In genomic region chr2:102033028-102033749, GRCh38 we compare ENCODE assay signal across 8 cellular contexts. TPM values are rescaled to one million over a fixed set of nuclear protein-coding genes. Genes with fewer than 3 reads are reported as not detected.
DNase-seq lines count a peak whose midpoint lies in the region; ATAC-seq, FAIRE-seq and TF ChIP-seq lines count a peak whose summit lies in the region.

No MANE protein-coding gene starts in this region.

- dilution Hi-C loops in keratinocyte (cut with MboI; ENCODE audit: extremely low pct_ligation_motif_present, low sequenced_read_pairs), result no loop called here

- intact Hi-C loops in CD4-positive, alpha-beta T cell (cut with DNase I, micrococcal nuclease), result no loop called here
- intact Hi-C loops in adrenal gland (cut with DNase I), result loop anchor here in 1 of 2 donors (5.0 kb wide), 1 partner anchor 34 kb away; no protein-coding TSS in a partner anchor

- H3K27me3 ChIP-seq in CD4-positive, alpha-beta T cell (ENCODE audit: control insufficient read depth, insufficient read depth, low read length), result no peaks in the 10 kb centered on the region
- H3K27me3 ChIP-seq in adrenal gland (no peaks in the 10 kb centered on the region), keratinocyte (ENCODE audit: control insufficient read depth, extremely low read depth, insufficient read depth, low read length) (no peaks in the 10 kb centered on the region)

- no peaks in the 10 kb centered on the region for H3K9me3 ChIP-seq in CD4-positive, alpha-beta T cell (ENCODE audit: control insufficient read depth, low read length)
- H3K9me3 ChIP-seq in adrenal gland (replicated peaks in 1 of 3), result no peaks in the 10 kb centered on the region
- no peaks in the 10 kb centered on the region for H3K9me3 ChIP-seq in keratinocyte (ENCODE audit: control insufficient read depth, low read depth, low read length)

- 57 to 82% (median 71%) methylated on average over 10 of the region's 10 CpGs for WGBS in adrenal gland, 4 donors

- no peaks in the 10 kb centered on the region for H3K9me1 ChIP-seq in keratinocyte (ENCODE audit: control insufficient read depth, extremely low read depth, insufficient read depth, low read length)

- TF ChIP-seq POLR2A in adrenal gland (IDR thresholded peaks at IDR 0.05), result no peak

- no peaks in the 10 kb centered on the region for H3K9me3 Mint-ChIP-seq in CD4-positive, alpha-beta T cell
- H3K9me3 Mint-ChIP-seq in stimulated activated naive B cell treated with anti-CD40 and anti-IgM and Interleukin-4, amounts not matched to agents 10 μg/mL and 1 μg/mL and 100 μg/mL, for 72 hours, result peaks cover 0 to 3% of the 10 kb centered on the region in 2 donors

- H4K20me1 ChIP-seq in keratinocyte (ENCODE audit: control insufficient read depth, extremely low read depth, insufficient read depth, low read length), result no peaks in the 10 kb centered on the region

- no peaks in the 10 kb centered on the region for H3K36me3 Mint-ChIP-seq in CD4-positive, alpha-beta T cell (ENCODE audit: low read depth)
- H3K36me3 Mint-ChIP-seq in stimulated activated naive B cell treated with anti-CD40 and anti-IgM and Interleukin-4, amounts not matched to agents 10 μg/mL and 1 μg/mL and 100 μg/mL, for 72 hours, result no peaks in the 10 kb centered on the region

- no peak for TF ChIP-seq CTCF in CD4-positive, alpha-beta T cell (IDR thresholded peaks at IDR 0.05)
- no peak for TF ChIP-seq CTCF in adrenal gland (IDR thresholded peaks at IDR 0.05)
- TF ChIP-seq CTCF in keratinocyte (optimal IDR thresholded peaks at IDR 0.05 in 1 of 3, IDR thresholded peaks at IDR 0.05 in 1 of 3, conservative IDR thresholded peaks at IDR 0.05 in 1 of 3; ENCODE audit: extremely low read depth in 1 of 3, insufficient read depth in 2 of 3, low read length in 3 of 3), result no peak

- POLR2A ChIA-PET in CD4-positive, alpha-beta T cell (lab: Charles Lee), result interaction anchor here (0.6 to 1.7 kb wide), 5 partner anchors 18 to 207 kb away, joined by 3 to 8 read pairs (median 3); no protein-coding TSS in a partner anchor

- CTCF ChIA-PET in CD4-positive, alpha-beta T cell (lab: Charles Lee), result interaction anchor here (0.7 kb wide), 1 partner anchor 23 kb away, joined by 3 read pairs; no protein-coding TSS in a partner anchor

- peak overlapping the region; percentile 57 for H3K27ac Mint-ChIP-seq in CD4-positive, alpha-beta T cell
- peak overlapping the region; percentile 91 for H3K27ac Mint-ChIP-seq in stimulated activated naive B cell treated with anti-CD40 and anti-IgM and Interleukin-4, amounts not matched to agents 10 μg/mL and 1 μg/mL and 100 μg/mL, for 72 hours

- ATAC-seq in CD4-positive, alpha-beta T cell (ENCODE audit: poor library complexity), result peak; percentile 64
- ATAC-seq in GM21528 (IDR thresholded peaks at IDR 0.05; ENCODE audit: low FRiP score, unreplicated experiment), result peak; percentile 57
- ATAC-seq in stimulated activated naive B cell treated with anti-CD40 and anti-IgM and Interleukin-4, amounts not matched to agents 10 μg/mL and 1 μg/mL and 100 μg/mL, for 72 hours (replicated peaks), result peak; percentile 97
- ATAC-seq in HG03565 (IDR thresholded peaks at IDR 0.05; ENCODE audit: unreplicated experiment), result no peak

- peaks cover 37% of the 10 kb centered on the region for H3K4me1 Mint-ChIP-seq in CD4-positive, alpha-beta T cell (ENCODE audit: low read depth)
- peaks cover 28 to 38% of the 10 kb centered on the region in 2 donors for H3K4me1 Mint-ChIP-seq in stimulated activated naive B cell treated with anti-CD40 and anti-IgM and Interleukin-4, amounts not matched to agents 10 μg/mL and 1 μg/mL and 100 μg/mL, for 72 hours

- no peak overlapping the region for H3K4me3 ChIP-seq in adrenal gland
- H3K4me3 ChIP-seq in keratinocyte (ENCODE audit: control insufficient read depth in 2 of 3, extremely low read depth in 1 of 3, insufficient read depth in 2 of 3, low read depth in 1 of 3, low read length in 3 of 3), result peak overlapping the region in 1 of 3 experiments; percentile 13

- H3K36me3 ChIP-seq in adrenal gland (replicated peaks in 1 of 2) (no peaks in the 10 kb centered on the region), keratinocyte (ENCODE audit: control insufficient read depth in 2 of 2, extremely low read depth in 1 of 2, insufficient read depth in 2 of 2, low read length in 2 of 2) (no peaks in the 10 kb centered on the region)

- FAIRE-seq in keratinocyte (lab: Jason Lieb, UNC), result no peak

- no peaks in the 10 kb centered on the region for H3K27me3 Mint-ChIP-seq in CD4-positive, alpha-beta T cell
- no peaks in the 10 kb centered on the region for H3K27me3 Mint-ChIP-seq in stimulated activated naive B cell treated with anti-CD40 and anti-IgM and Interleukin-4, amounts not matched to agents 10 μg/mL and 1 μg/mL and 100 μg/mL, for 72 hours

- H3K9ac ChIP-seq in keratinocyte (ENCODE audit: control insufficient read depth, extremely low read depth, insufficient read depth, low read length), result no peak overlapping the region

- no peak overlapping the region for H3K27ac ChIP-seq in CD4-positive, alpha-beta T cell (ENCODE audit: low read depth, low read length)
- peak overlapping the region in 3 of 5 donors; percentile 18 to 50 (median 33) for H3K27ac ChIP-seq in adrenal gland
- H3K27ac ChIP-seq in keratinocyte (ENCODE audit: control insufficient read depth, insufficient read depth, low read length), result no peak overlapping the region

- peaks cover 16 to 46% of the 10 kb centered on the region in 2 donors for H3K4me1 ChIP-seq in adrenal gland (replicated peaks in 1 of 2)
- peaks cover 11% of the 10 kb centered on the region for H3K4me1 ChIP-seq in keratinocyte (ENCODE audit: control insufficient read depth, extremely low read depth, insufficient read depth, low read length)

- H3K4me3 Mint-ChIP-seq in CD4-positive, alpha-beta T cell, result peak overlapping the region; percentile 54
- peak overlapping the region; percentile 53 to 68 for H3K4me3 Mint-ChIP-seq in stimulated activated naive B cell treated with anti-CD40 and anti-IgM and Interleukin-4, amounts not matched to agents 10 μg/mL and 1 μg/mL and 100 μg/mL, for 72 hours

- peak overlapping the region; percentile 44 for H3K4me2 ChIP-seq in keratinocyte (ENCODE audit: control insufficient read depth, extremely low read depth, insufficient read depth, low read depth, low read length)

- H3K79me2 ChIP-seq in keratinocyte (ENCODE audit: control insufficient read depth, insufficient read depth, low read length), result no peaks in the 10 kb centered on the region

- peak overlapping the region; percentile 59 for H2AFZ ChIP-seq in keratinocyte (ENCODE audit: control insufficient read depth, low read length)

- DNase-seq in CD4-positive, alpha-beta T cell, result peak in 3 of 10 experiments; percentile 3 to 17 (median 11)
- DNase-seq in M059J (ENCODE audit: low read depth) (peak; percentile 92), adrenal gland (peak in 5 of 7 donors; percentile 40 to 67 (median 59)), keratinocyte (ENCODE audit: low read depth, low spot score) (no peak)
- DNase-seq in stimulated activated naive B cell treated with anti-CD40 and anti-IgM and Interleukin-4, amounts not matched to agents 10 μg/mL and 1 μg/mL and 100 μg/mL, for 72 hours, result peak; percentile 67
- no peak for DNase-seq in effector CD8-positive, alpha-beta T cell (lab: John Stamatoyannopoulos, UW)

RNA-seq across cellular contexts. Expression of gene IL1R2, which starts 41.4 kb away (rescaled TPM):
- total RNA-seq in CD4-positive, alpha-beta T cell, result under 1 TPM; 0.31 to 0.47 TPM
- total RNA-seq in M059J (2014; rRNA removed; shearing (Covaris generic)), result not detected in 2 replicates
- total RNA-seq in adrenal gland, result 10 to 100 TPM in 7 of 8 donors, 1 to 10 TPM in 1; 4.5 to 26.0 (median 13.8) TPM
- polyA plus RNA-seq in adrenal gland (10 to 100 TPM in 2 of 3 donors, 1 to 10 TPM in 1; 6.7 to 17.9 (median 10.8) TPM), keratinocyte (24.6 to 57.3 TPM (median 47.7 TPM) in 3 replicates)
- polyA plus RNA-seq in keratinocyte (2011; ENCODE audit: low read depth), result 4.9 TPM
- polyA plus RNA-seq in keratinocyte (2011; cell fraction: cytosol; rRNA removed), result 17.5 and 22.7 TPM in 2 replicates
- polyA plus RNA-seq in keratinocyte (2011; cell fraction: nucleus; rRNA removed), result 21.9 and 23.7 TPM in 2 replicates
- polyA plus RNA-seq in keratinocyte (2012; ENCODE audit: low replicate concordance), result 14.9 and 38.8 TPM in 2 replicates
- 16.9 to 36.7 TPM (median 32.0 TPM) in 3 replicates for polyA minus RNA-seq in keratinocyte
- polyA minus RNA-seq in keratinocyte (2011; cell fraction: cytosol; rRNA and poly(A)+ RNA removed), result 11.9 TPM
- polyA minus RNA-seq in keratinocyte (2011; cell fraction: nucleus; rRNA and poly(A)+ RNA removed), result 9.6 and 10.4 TPM in 2 replicates

Comparison
In these comparisons a context has a peak if more than half of its experiments do, and no peak if none do; other contexts are left out.
1. DNase-seq: peak in M059J (single experiment), adrenal gland (5 of 7) and stimulated activated naive B cell treated with anti-CD40 and anti-IgM and Interleukin-4, amounts not matched to agents 10 μg/mL and 1 μg/mL and 100 μg/mL, for 72 hours (single experiment); none in keratinocyte (single experiment) and effector CD8-positive, alpha-beta T cell (single experiment).
2. H3K27ac ChIP-seq: peak in adrenal gland (3 of 5); none in CD4-positive, alpha-beta T cell (single experiment) and keratinocyte (single experiment).